ENCODE assay signal across 8 cellular contexts in genomic region chr19:40056505-40056904, GRCh38. TPM values are rescaled to one million over a fixed set of nuclear protein-coding genes. Genes with fewer than 3 reads are reported as not detected.
DNase-seq lines count a peak whose midpoint lies in the region; ATAC-seq and TF ChIP-seq lines count a peak whose summit lies in the region.

No MANE protein-coding gene starts in this region.

- H3K27me3 ChIP-seq in H9 (ENCODE audit: insufficient read depth, low read length) = no peaks in the 10 kb centered on the region
- no peaks in the 10 kb centered on the region for H3K27me3 ChIP-seq in gastroesophageal sphincter
- H3K27me3 ChIP-seq in skeletal muscle satellite cell (ENCODE audit: control insufficient read depth, insufficient read depth, low read length) = no peaks in the 10 kb centered on the region

- H2BK5ac ChIP-seq in H9 (ENCODE audit: insufficient read length, low read length) = no peak overlapping the region

- no peak for TF ChIP-seq EP300 in gastroesophageal sphincter (IDR thresholded peaks at IDR 0.05)

- TF ChIP-seq POLR2A in gastroesophageal sphincter (IDR thresholded peaks at IDR 0.05) = no peak

- H3K23me2 ChIP-seq in H9 (ENCODE audit: insufficient read length, low read depth, low read length, poor library complexity, severe bottlenecking) = peaks cover 8% of the 10 kb centered on the region

- no peak overlapping the region for H3T11ph ChIP-seq in H9 (ENCODE audit: low read length)

- no peak overlapping the region for H4K5ac ChIP-seq in H9 (ENCODE audit: insufficient read length, low read depth, low read length)

- no peaks in the 10 kb centered on the region for H3K4me1 ChIP-seq in H9 (ENCODE audit: insufficient read depth, low read length)
- peaks cover 0 to 28% (median 6%) of the 10 kb centered on the region in 3 donors for H3K4me1 ChIP-seq in gastroesophageal sphincter
- H3K4me1 ChIP-seq in skeletal muscle satellite cell (ENCODE audit: control insufficient read depth, insufficient read depth, low read length) = peaks cover 5% of the 10 kb centered on the region

- H2BK120ac ChIP-seq in H9 (ENCODE audit: low read depth, low read length, poor library complexity, severe bottlenecking) = no peak overlapping the region

- H3K23ac ChIP-seq in H9 (ENCODE audit: insufficient read length, low read depth, low read length) = no peak overlapping the region

- ATAC-seq in T-helper 17 cell (no peak), gastroesophageal sphincter (no peak), GM18861 (IDR thresholded peaks at IDR 0.05; ENCODE audit: unreplicated experiment) (no peak)

- H3K9ac ChIP-seq in H9 (ENCODE audit: extremely low read depth, insufficient read length, low read length) = peak overlapping the region; percentile 50
- H3K9ac ChIP-seq in skeletal muscle satellite cell (ENCODE audit: low read depth, low read length) = peak overlapping the region; percentile 69

- TF ChIP-seq CTCF in H9 (conservative IDR thresholded peaks at IDR 0.05) (no peak), gastroesophageal sphincter (IDR thresholded peaks at IDR 0.05) (no peak), GM20000 (IDR thresholded peaks at IDR 0.05; ENCODE audit: extremely low read depth, missing control alignments) (no peak)

- H4K8ac ChIP-seq in H9 (replicated peaks; ENCODE audit: insufficient read length, low read depth, low read length) = no peak overlapping the region

- no peak overlapping the region for H2BK12ac ChIP-seq in H9 (ENCODE audit: insufficient read length, low read depth, low read length)

- H3K56ac ChIP-seq in H9 (ENCODE audit: insufficient read length, low read depth, low read length) = no peak overlapping the region

- WGBS in H9 (ENCODE audit: extremely low coverage, insufficient read length, low lambda C conversion rate) = no CpG with 5 or more reads among the region's 7 CpGs
- WGBS in gastroesophageal sphincter (ENCODE audit: low coverage in 1 of 2), 2 donors = 5 to 6% methylated on average over 4 to 7 of the region's 7 CpGs

- H3K79me1 ChIP-seq in H9 (ENCODE audit: insufficient read depth, low read depth, low read length, poor library complexity, severe bottlenecking) = peaks cover 4% of the 10 kb centered on the region

- H3K9me3 ChIP-seq in H9 (ENCODE audit: control insufficient read depth, low read depth, low read length) (no peaks in the 10 kb centered on the region), T-helper 17 cell (ENCODE audit: control insufficient read depth, low read length, poor library complexity, severe bottlenecking) (peaks cover 4% of the 10 kb centered on the region), gastroesophageal sphincter (peaks cover 0 to 28% (median 0%) of the 10 kb centered on the region in 3 donors), skeletal muscle satellite cell (replicated peaks; ENCODE audit: low read length) (peaks cover 3% of the 10 kb centered on the region)

- H3K4me1 Mint-ChIP-seq in H9 = peaks cover 12 to 17% of the 10 kb centered on the region in 2 experiments
- peaks cover 29% of the 10 kb centered on the region for H3K4me1 Mint-ChIP-seq in T-helper 17 cell

- H3K36me3 Mint-ChIP-seq in H9 (ENCODE audit: insufficient read depth in 1 of 3, low read depth in 3 of 3) = peaks cover 5 to 14% (median 6%) of the 10 kb centered on the region in 3 experiments; a peak in 6 of 7 replicates
- peaks cover 2% of the 10 kb centered on the region for H3K36me3 Mint-ChIP-seq in T-helper 17 cell (ENCODE audit: low read depth)

- DNase-seq in H9 (no peak), T-helper 17 cell (no peak), GM20000 (ENCODE audit: low spot score) (no peak), NK-92 (lab: John Stamatoyannopoulos, UW; ENCODE audit: unreplicated experiment) (no peak), HuH-7.5 (ENCODE audit: low spot score) (no peak)

- H3K27ac ChIP-seq in H9 (ENCODE audit: insufficient read length, low read depth, low read length) (no peak overlapping the region), gastroesophageal sphincter (peak overlapping the region; percentile 21 to 83 (median 81))

- no peak overlapping the region for H3K14ac ChIP-seq in H9 (ENCODE audit: insufficient read depth, low read length)

- H2BK15ac ChIP-seq in H9 (ENCODE audit: low read depth, low read length) = no peak overlapping the region

- H3K4me2 ChIP-seq in H9 (ENCODE audit: insufficient read depth, insufficient read length, low read length) (peak overlapping the region; percentile 97), skeletal muscle satellite cell (ENCODE audit: low read length) (peak overlapping the region; percentile 87)

- no peak overlapping the region for H2BK20ac ChIP-seq in H9 (ENCODE audit: low read depth, low read length, poor library complexity, severe bottlenecking)

- no peak overlapping the region for H4K91ac ChIP-seq in H9 (ENCODE audit: insufficient read length, low read depth, low read length)

- H3K36me3 ChIP-seq in gastroesophageal sphincter (no peaks in the 10 kb centered on the region), skeletal muscle satellite cell (ENCODE audit: insufficient read depth, low read length) (no peaks in the 10 kb centered on the region)

- H3K27me3 Mint-ChIP-seq in H9 (ENCODE audit: low read depth) (peaks cover 8% of the 10 kb centered on the region; the same call in 1 of the 2 replicates), T-helper 17 cell (no peaks in the 10 kb centered on the region)

- 0 out of 7 replicates have a peak overlapping the region, but pooled peaks of 1 of the 3 experiments have one; percentile 95 for H3K27ac Mint-ChIP-seq in H9
- peak overlapping the region; percentile 96 for H3K27ac Mint-ChIP-seq in T-helper 17 cell

- H3K4me3 Mint-ChIP-seq in H9 (peak overlapping the region; percentile 96 to 99), T-helper 17 cell (peak overlapping the region; percentile 97)

- peaks cover 7% of the 10 kb centered on the region for H3K79me2 ChIP-seq in H9 (ENCODE audit: insufficient read depth, low read length)

- H3K9me3 Mint-ChIP-seq in H9 = peaks cover 28 to 29% of the 10 kb centered on the region in 2 experiments

- H2AFZ ChIP-seq in H9 (ENCODE audit: low read length) = peak overlapping the region; percentile 86

- H3K4me3 ChIP-seq in gastroesophageal sphincter (peak overlapping the region; percentile 65 to 89), skeletal muscle satellite cell (ENCODE audit: low read length) (peak overlapping the region; percentile 77)

- no peak overlapping the region for H2AK5ac ChIP-seq in H9 (ENCODE audit: insufficient read length, low read length)

- no peaks in the 10 kb centered on the region for H4K20me1 ChIP-seq in H9 (ENCODE audit: control insufficient read depth, insufficient read depth, insufficient read length)

- H3K4ac ChIP-seq in H9 (ENCODE audit: low read depth, low read length) = no peak overlapping the region

- H3K18ac ChIP-seq in H9 (ENCODE audit: insufficient read length, low read depth, low read length) = no peak overlapping the region

RNA-seq across cellular contexts. Expression of gene ZNF780B, which starts 0.5 kb away (rescaled TPM):
- total RNA-seq in H9 (2021) = 23.3 and 31.9 TPM in 2 replicates
- 10 to 100 TPM; 15.1 to 16.8 TPM for total RNA-seq in T-helper 17 cell
- 10 to 100 TPM; 14.5 to 22.5 (median 19.7) TPM for total RNA-seq in gastroesophageal sphincter
- total RNA-seq in skeletal muscle satellite cell (2012; rRNA removed) = 18.3 and 22.3 TPM in 2 replicates

RNA-seq across cellular contexts. Expression of gene ZNF780A, which starts 34.2 kb away (rescaled TPM):
- 16.7 and 18.7 TPM in 2 replicates for total RNA-seq in H9 (2021)
- 1 to 10 TPM; 6.4 to 9.5 TPM for total RNA-seq in T-helper 17 cell
- total RNA-seq in gastroesophageal sphincter = 10 to 100 TPM in 3 of 4 donors, 1 to 10 TPM in 1; 9.4 to 22.1 (median 15.5) TPM
- total RNA-seq in skeletal muscle satellite cell (2012; rRNA removed) = 14.0 and 15.5 TPM in 2 replicates

RNA-seq across cellular contexts. Expression of gene ZNF546, which starts 59.6 kb away (rescaled TPM):
- total RNA-seq in H9 (2021) (1.7 and 1.8 TPM in 2 replicates), T-helper 17 cell (1 to 10 TPM; 2.5 to 2.7 TPM), gastroesophageal sphincter (10 to 100 TPM in 1 of 4 donors, 1 to 10 TPM in 3; 5.2 to 17.7 (median 7.5) TPM)
- total RNA-seq in skeletal muscle satellite cell (2012; rRNA removed) = 2.0 and 3.0 TPM in 2 replicates
